In the genomic region with DNA sequence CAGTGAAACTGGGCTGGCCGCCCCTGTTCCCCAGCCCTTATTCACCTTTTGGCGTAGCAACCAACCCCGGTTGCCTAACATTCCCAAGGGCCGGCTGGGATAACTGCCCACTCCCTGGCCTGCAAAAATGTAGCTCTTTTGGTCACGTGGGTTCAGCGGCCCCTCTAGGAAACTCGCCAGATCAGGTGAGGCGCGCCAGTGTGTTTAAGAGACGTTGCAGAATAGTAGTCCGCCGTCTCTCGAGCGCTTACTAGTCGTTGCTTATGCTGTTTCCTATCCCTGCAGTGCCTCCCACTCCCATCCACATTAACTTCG, we compare ENCODE assay signal across 8 cellular contexts. TPM values are rescaled to one million over a fixed set of nuclear protein-coding genes. Genes with fewer than 3 reads are reported as not detected.
DNase-seq lines count a peak whose midpoint lies in the region; ATAC-seq and TF ChIP-seq lines count a peak whose summit lies in the region.

No MANE protein-coding gene starts in this region.

- H2BK5ac ChIP-seq in trophoblast cell (ENCODE audit: low read depth, low read length, poor library complexity): peak overlapping the region; percentile 94

- H2AFZ ChIP-seq in trophoblast cell (ENCODE audit: insufficient read depth, low read length, poor library complexity): peak overlapping the region; percentile 92

- H3K14ac ChIP-seq in trophoblast cell (ENCODE audit: low read length): peak overlapping the region; percentile 62

- H3K79me2 ChIP-seq in trophoblast cell (ENCODE audit: control insufficient read depth, insufficient read depth, low read length, poor library complexity): peaks cover 17% of the 10 kb centered on the region

- ATAC-seq in heart right ventricle: peak in 7 of 8 donors; percentile 1 to 23 (median 7)
- peak; percentile 5 to 54 for ATAC-seq in upper lobe of left lung (ENCODE audit: low FRiP score in 2 of 2)

- H4K12ac ChIP-seq in trophoblast cell (ENCODE audit: low read depth, low read length): peak overlapping the region; percentile 83

- peak overlapping the region; percentile 51 for H2AK5ac ChIP-seq in trophoblast cell (ENCODE audit: low read length)

- TF ChIP-seq CTCF in LNCaP clone FGC (IDR thresholded peaks at IDR 0.05; ENCODE audit: control insufficient read depth, extremely low read depth, insufficient read depth): no peak
- no peak for TF ChIP-seq CTCF in heart right ventricle (IDR thresholded peaks at IDR 0.05)
- TF ChIP-seq CTCF in upper lobe of left lung (IDR thresholded peaks at IDR 0.05): no peak

- intact Hi-C loops in heart right ventricle (cut with DNase I): loop anchor here in 1 of 10 donors (5.0 kb wide), 1 partner anchor 131 kb away; a partner anchor contains a TSS

- peak overlapping the region; percentile 71 for H4K91ac ChIP-seq in trophoblast cell (ENCODE audit: low read depth, low read length)

- peak overlapping the region; percentile 63 for H2BK120ac ChIP-seq in trophoblast cell (ENCODE audit: insufficient read depth, low read length, poor library complexity)

- peak overlapping the region; percentile 87 for H3K4ac ChIP-seq in trophoblast cell (ENCODE audit: low read depth, low read length)

- peak overlapping the region; percentile 94 for H3K27ac ChIP-seq in SJSA1
- peak overlapping the region; percentile 70 for H3K27ac ChIP-seq in adipose tissue (ENCODE audit: low read depth, low read length)
- peak overlapping the region; percentile 93 to 100 (median 98) for H3K27ac ChIP-seq in heart right ventricle
- peak overlapping the region; percentile 80 for H3K27ac ChIP-seq in trophoblast cell (ENCODE audit: low read depth, low read length)
- H3K27ac ChIP-seq in upper lobe of left lung: peak overlapping the region; percentile 97 to 100 (median 98)

- peak overlapping the region; percentile 85 for H4K8ac ChIP-seq in trophoblast cell (ENCODE audit: low read depth, low read length)

- H3K79me1 ChIP-seq in trophoblast cell (ENCODE audit: low read length): peaks cover 19% of the 10 kb centered on the region

- no peak for TF ChIP-seq POLR2A in upper lobe of left lung (IDR thresholded peaks at IDR 0.05)

- H3K27me3 ChIP-seq in SJSA1 (replicated peaks) (no peaks in the 10 kb centered on the region), heart right ventricle (no peaks in the 10 kb centered on the region), trophoblast cell (ENCODE audit: insufficient read depth, low read length) (no peaks in the 10 kb centered on the region), upper lobe of left lung (no peaks in the 10 kb centered on the region)

- H3K4me1 ChIP-seq in SJSA1 (replicated peaks) (peaks cover 14% of the 10 kb centered on the region), heart right ventricle (peaks cover 0 to 31% (median 26%) of the 10 kb centered on the region in 9 donors), trophoblast cell (ENCODE audit: control insufficient read depth in 1 of 2, insufficient read depth in 2 of 2, low read length in 2 of 2) (peaks cover 0 to 4% of the 10 kb centered on the region in 2 experiments), upper lobe of left lung (peaks cover 20 to 31% (median 24%) of the 10 kb centered on the region in 4 donors)

- H3K23ac ChIP-seq in trophoblast cell (ENCODE audit: low read length): no peak overlapping the region

- DNase-seq in DMS153 (lab: John Stamatoyannopoulos, UW): peak; percentile 24
- DNase-seq in DMS153 treated with DMSO at 0.1 percent for 48 hours (lab: John Stamatoyannopoulos, UW; ENCODE audit: unreplicated experiment): no peak
- no peak for DNase-seq in LNCaP clone FGC (ENCODE audit: low read depth)
- peak in 1 of 2 experiments; percentile 38 for DNase-seq in SJSA1 (ENCODE audit: low read depth in 1 of 2, low spot score in 2 of 2)
- peak; percentile 43 to 55 for DNase-seq in heart right ventricle
- peak; percentile 63 for DNase-seq in trophoblast cell
- DNase-seq in upper lobe of left lung: peak in 1 of 2 donors; percentile 90

- peak overlapping the region; percentile 60 for H3K18ac ChIP-seq in trophoblast cell (ENCODE audit: low read length)

- no peak for TF ChIP-seq EP300 in upper lobe of left lung (IDR thresholded peaks at IDR 0.05)

- H3K9ac ChIP-seq in trophoblast cell (ENCODE audit: low read length): peak overlapping the region; percentile 93

- H3K9me3 ChIP-seq in SJSA1 (replicated peaks) (no peaks in the 10 kb centered on the region), heart right ventricle (no peaks in the 10 kb centered on the region), trophoblast cell (ENCODE audit: insufficient read depth, low read depth, low read length) (no peaks in the 10 kb centered on the region), upper lobe of left lung (no peaks in the 10 kb centered on the region)

- WGBS in adipose tissue, 3 donors: 0 to 1% (median 0%) methylated on average over 16 of the region's 16 CpGs
- WGBS in heart right ventricle, 2 donors: 0 to 1% methylated on average over 16 of the region's 16 CpGs
- WGBS in trophoblast cell (ENCODE audit: extremely low coverage, insufficient coverage, insufficient read length): no CpG with 5 or more reads among the region's 16 CpGs
- 0% methylated on average over 8 to 16 of the region's 16 CpGs for WGBS in upper lobe of left lung, 2 donors

- H3K4me2 ChIP-seq in trophoblast cell (ENCODE audit: low read length): peak overlapping the region; percentile 86

- peaks cover 11% of the 10 kb centered on the region for H3K36me3 ChIP-seq in SJSA1
- H3K36me3 ChIP-seq in heart right ventricle: peaks cover 0 to 25% (median 10%) of the 10 kb centered on the region in 9 donors
- peaks cover 2 to 3% of the 10 kb centered on the region in 2 experiments for H3K36me3 ChIP-seq in trophoblast cell (ENCODE audit: control insufficient read depth in 1 of 2, insufficient read depth in 2 of 2, low read length in 2 of 2)
- H3K36me3 ChIP-seq in upper lobe of left lung: peaks cover 0 to 16% (median 2%) of the 10 kb centered on the region in 4 donors

- no peak overlapping the region for H2BK12ac ChIP-seq in trophoblast cell (ENCODE audit: low read length)

- H3K4me3 ChIP-seq in LNCaP clone FGC (ENCODE audit: low read depth, low read length) (peak overlapping the region; percentile 86), SJSA1 (peak overlapping the region; percentile 74), heart right ventricle (peak overlapping the region; percentile 77 to 98 (median 90)), trophoblast cell (ENCODE audit: low read depth, low read length) (peak overlapping the region; percentile 92), upper lobe of left lung (peak overlapping the region; percentile 72 to 94 (median 74))

RNA-seq across cellular contexts. Expression of a gene that starts 0.6 kb away (rescaled TPM):
- total RNA-seq in SJSA1 (2014; rRNA removed; shearing (Covaris generic)): 39.7 and 40.7 TPM in 2 replicates
- 10 to 100 TPM; 10.3 to 18.8 (median 17.4) TPM for polyA plus RNA-seq in adipose tissue
- total RNA-seq in heart right ventricle: 10 to 100 TPM; 17.3 to 28.5 (median 25.1) TPM
- 10 to 100 TPM in 1 of 2 donors, 1 to 10 TPM in 1; 9.1 to 13.8 TPM for polyA plus RNA-seq in heart right ventricle
- polyA plus RNA-seq in trophoblast cell (2013): 36.3 and 38.3 TPM in 2 replicates
- total RNA-seq in upper lobe of left lung: 10 to 100 TPM; 20.7 to 71.8 (median 37.9) TPM

RNA-seq across cellular contexts. Expression of a gene that starts 1.3 kb away (rescaled TPM):
- total RNA-seq in SJSA1 (2014; rRNA removed; shearing (Covaris generic)): 5.8 and 13.4 TPM in 2 replicates
- 1 to 10 TPM; 6.8 to 9.1 (median 7.5) TPM for polyA plus RNA-seq in adipose tissue
- 1 to 10 TPM; 5.5 to 9.1 (median 7.7) TPM for total RNA-seq in heart right ventricle
- 1 to 10 TPM; 4.1 to 9.9 TPM for polyA plus RNA-seq in heart right ventricle
- 21.6 and 23.8 TPM in 2 replicates for polyA plus RNA-seq in trophoblast cell (2013)
- 10 to 100 TPM; 16.2 to 82.8 (median 25.4) TPM for total RNA-seq in upper lobe of left lung

Comparison
In these comparisons a context has a peak if more than half of its experiments do, and no peak if none do; other contexts are left out.
1. DNase-seq: peak in DMS153 (single experiment), heart right ventricle (2 of 2) and trophoblast cell (2 of 2); none in DMS153 treated with DMSO at 0.1 percent for 48 hours (single experiment) and LNCaP clone FGC (single experiment).
2. Peak in every context shown above with its lines, with median percentiles within 50 percentile points of each other: H3K4me3 ChIP-seq and H3K27ac ChIP-seq.